ENCODE assay signal across 21 cellular contexts in the genomic region with DNA sequence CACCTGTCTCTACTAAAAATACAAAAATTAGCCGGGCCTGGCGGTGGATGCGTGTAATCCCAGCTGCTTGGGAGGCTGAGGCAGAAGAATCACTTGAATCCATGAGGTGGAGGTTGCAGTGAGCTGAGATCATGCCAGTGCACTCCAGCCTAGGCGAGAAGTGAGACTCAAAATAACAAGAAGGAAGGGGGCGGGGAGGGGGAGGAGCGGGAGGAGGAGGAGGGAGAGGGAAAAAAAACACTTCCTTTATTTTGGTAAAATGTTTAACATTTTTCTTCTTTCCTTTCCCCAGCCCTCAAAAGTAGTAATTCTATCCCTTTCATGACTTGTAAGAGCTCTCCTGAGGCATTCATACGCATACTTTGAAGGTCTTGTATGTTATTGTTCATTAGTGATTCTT. TPM values are rescaled to one million over a fixed set of nuclear protein-coding genes. Genes with fewer than 3 reads are reported as not detected.
"Had no signal": no experiment of that assay in that cellular context is flagged by ENCODE, and none has a peak within 500 bp of the region (broad histone marks: within the 10 kb centered on the region; RNA-seq: fewer than 3 reads in every experiment).

No MANE protein-coding gene starts in this region.

- H3K27me3 ChIP-seq: ascending aorta, colonic mucosa had no signal

- H3K27me3 Mint-ChIP-seq: central memory CD8-positive, alpha-beta T cell; memory B cell; naive thymus-derived CD4-positive, alpha-beta T cell; stimulated activated naive B cell treated with anti-CD40 and anti-IgM and Interleukin-4, amounts not matched to agents 10 μg/mL and 1 μg/mL and 100 μg/mL, for 72 hours had no signal

- H3K9me3 Mint-ChIP-seq: activated T-cell treated with anti-CD3 and anti-CD28 coated beads, Interleukin-2, amount 50 U/mL, for 72 hours; central memory CD8-positive, alpha-beta T cell; memory B cell; stimulated activated naive B cell treated with anti-CD40 and anti-IgM and Interleukin-4, amounts not matched to agents 10 μg/mL and 1 μg/mL and 100 μg/mL, for 72 hours had no signal

- DNase-seq: activated CD4-positive, alpha-beta T cell treated with anti-CD3 and anti-CD28 coated beads, Interleukin-2, amount 50 U/mL, for 1 hour; activated CD8-positive, alpha-beta memory T cell treated with anti-CD3 and anti-CD28 coated beads for 24 hours; activated CD8-positive, alpha-beta memory T cell treated with anti-CD3 and anti-CD28 coated beads, Interleukin-2, amount 50 U/mL, for 48 hours; activated effector memory CD4-positive, alpha-beta T cell treated with anti-CD3 and anti-CD28 coated beads, Interleukin-2, amount 50 U/mL, for 16 hours; activated naive CD4-positive, alpha-beta T cell treated with anti-CD3 and anti-CD28 coated beads, Interleukin-2, amount 50 U/mL, for 16 hours; activated T-cell treated with anti-CD3 and anti-CD28 coated beads, Interleukin-2, amount 50 U/mL, for 72 hours; colonic mucosa; foreskin melanocyte; hypothalamus; kidney glomerular epithelial cell; naive thymus-derived CD4-positive, alpha-beta T cell; stimulated activated CD4-positive, alpha-beta T cell treated with anti-CD3 and anti-CD28 coated beads, Interleukin-4, amount 100 ng/mL, for 4 hours; stimulated activated naive B cell treated with anti-CD40 and anti-IgM and Interleukin-4, amounts not matched to agents 10 μg/mL and 1 μg/mL and 100 μg/mL, for 72 hours; T-helper 1 cell; T-helper 9 cell had no signal

- H3K9ac ChIP-seq: parathyroid adenoma had no signal

- H3K4me1 Mint-ChIP-seq: central memory CD8-positive, alpha-beta T cell; naive thymus-derived CD4-positive, alpha-beta T cell had no signal

- H3K27ac ChIP-seq: ascending aorta, colonic mucosa, parathyroid adenoma had no signal

- H3K36me3 Mint-ChIP-seq: memory B cell; naive thymus-derived CD4-positive, alpha-beta T cell; stimulated activated naive B cell treated with anti-CD40 and anti-IgM and Interleukin-4, amounts not matched to agents 10 μg/mL and 1 μg/mL and 100 μg/mL, for 72 hours had no signal

- H3K4me3 ChIP-seq: ascending aorta, colonic mucosa had no signal

- H3K36me3 ChIP-seq: ascending aorta, colonic mucosa had no signal

- ATAC-seq: activated CD4-positive, CD25-positive, alpha-beta regulatory T cell treated with anti-CD3 and anti-CD28 coated beads, Interleukin-2, amount 50 U/mL, for 24 hours; activated T-cell treated with anti-CD3 and anti-CD28 coated beads, Interleukin-2, amount 50 U/mL, for 72 hours; naive thymus-derived CD4-positive, alpha-beta T cell; sciatic nerve; stimulated activated naive B cell treated with anti-CD40 and anti-IgM and Interleukin-4, amounts not matched to agents 10 μg/mL and 1 μg/mL and 100 μg/mL, for 72 hours had no signal

- H3K27ac Mint-ChIP-seq: activated T-cell treated with anti-CD3 and anti-CD28 coated beads, Interleukin-2, amount 50 U/mL, for 72 hours; memory B cell; naive thymus-derived CD4-positive, alpha-beta T cell; stimulated activated naive B cell treated with anti-CD40 and anti-IgM and Interleukin-4, amounts not matched to agents 10 μg/mL and 1 μg/mL and 100 μg/mL, for 72 hours had no signal

- H3K4me3 Mint-ChIP-seq: activated T-cell treated with anti-CD3 and anti-CD28 coated beads, Interleukin-2, amount 50 U/mL, for 72 hours; central memory CD8-positive, alpha-beta T cell; memory B cell; naive thymus-derived CD4-positive, alpha-beta T cell; stimulated activated naive B cell treated with anti-CD40 and anti-IgM and Interleukin-4, amounts not matched to agents 10 μg/mL and 1 μg/mL and 100 μg/mL, for 72 hours had no signal

- H3K4me1 ChIP-seq: ascending aorta, colonic mucosa, parathyroid adenoma had no signal

- H3K9me3 ChIP-seq: ascending aorta, colonic mucosa had no signal

RNA-seq across cellular contexts. Expression of a gene that starts 44.3 kb away (rescaled TPM):
- polyA plus RNA-seq: naive thymus-derived CD4-positive, alpha-beta T cell had no signal
